Comparison of ENCODE assay signal across 35 cellular contexts in the genomic region with DNA sequence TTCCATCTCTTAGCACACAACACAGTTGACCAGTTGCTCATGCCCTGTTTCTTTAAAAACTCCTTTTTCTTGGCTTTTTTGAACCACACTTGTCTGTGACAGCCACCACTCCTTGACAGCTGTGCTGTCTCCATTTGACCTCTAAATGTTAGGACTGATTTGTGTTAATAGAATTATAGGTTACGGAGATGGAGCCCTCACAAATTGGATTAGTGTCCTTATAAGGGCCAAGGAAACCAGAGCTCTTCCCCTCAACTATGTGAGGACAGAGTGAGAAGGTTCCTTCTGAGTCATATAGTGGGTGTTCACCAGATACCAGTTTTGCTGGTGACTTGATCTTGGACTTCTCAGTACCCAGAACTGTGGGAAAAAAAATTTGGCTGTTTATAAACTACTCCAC.
"Had no signal": no experiment of that assay in that cellular context is flagged by ENCODE, and none has a peak within 500 bp of the region (broad histone marks: within the 10 kb centered on the region; RNA-seq: fewer than 3 reads in every experiment).

No MANE protein-coding gene starts in this region.

- DNase-seq: activated CD4-positive, alpha-beta T cell treated with anti-CD3 and anti-CD28 coated beads, Interleukin-2, amount 10 ng/mL, durations not matched to agents 24 days and 14 days; activated CD4-positive, alpha-beta T cell treated with anti-CD3 and anti-CD28 coated beads, Interleukin-2, amount 50 U/mL, for 4 hours; activated CD8-positive, alpha-beta T cell treated with anti-CD3 and anti-CD28 coated beads for 36 hours; activated effector memory CD4-positive, alpha-beta T cell treated with anti-CD3 and anti-CD28 coated beads, Interleukin-2, amount 50 U/mL, for 16 hours; activated naive CD4-positive, alpha-beta T cell treated with Interleukin-2 at 50 U/mL for 16 hours; activated naive CD8-positive, alpha-beta T cell treated with anti-CD3 and anti-CD28 coated beads, Interleukin-2, amount 10 ng/mL, durations not matched to agents 7 days and 5 days; activated T-cell treated with anti-CD3 and anti-CD28 coated beads, Interleukin-2, amount 50 U/mL, for 1 hour; activated T-cell treated with anti-CD3 and anti-CD28 coated beads, Interleukin-2, amount 50 U/mL, for 72 hours; amygdala; caudate nucleus; cerebellar nuclear complex; Karpas-422; KBM-7; MM.1S; MV-4-11; NCI-H1092; NCI-H146; NCI-H187; NCI-H2029 treated with DMSO at 0.1 percent for 48 hours; NCI-H2107; NCI-H2171 treated with DMSO at 0.1 percent for 48 hours; NCI-H2227 treated with DMSO at 0.1 percent for 48 hours; NCI-H446; NCI-H510A treated with DMSO at 0.1 percent for 48 hours; NCI-H526 treated with DMSO at 0.1 percent for 48 hours; NCI-H774; PC-3; Peyer's patch; SIG-M5; SW 1271; T1000 had no signal

- H3K4me1 ChIP-seq: ascending aorta, Peyer's patch had no signal

- H3K4me3 ChIP-seq: ascending aorta, Peyer's patch had no signal

- H3K27ac ChIP-seq: ascending aorta, Peyer's patch, RWPE1 had no signal

- H3K36me3 ChIP-seq: ascending aorta, Peyer's patch had no signal

- H3K27me3 ChIP-seq: ascending aorta, Peyer's patch had no signal

- H3K9me3 ChIP-seq: ascending aorta, Peyer's patch had no signal

- ATAC-seq: activated CD8-positive, alpha-beta T cell treated with anti-CD3 and anti-CD28 coated beads for 36 hours; activated T-cell treated with anti-CD3 and anti-CD28 coated beads, Interleukin-2, amount 50 U/mL, for 72 hours; activated T-helper 17 cell treated with anti-CD3 and anti-CD28 coated beads, Interleukin-2, amount 50 U/mL, for 72 hours; PC-3; Right ventricle myocardium inferior had no signal
